Comparison of ENCODE assay signal across 7 cellular contexts in genomic region chr9:113244556-113244955, GRCh38. TPM values are rescaled to one million over a fixed set of nuclear protein-coding genes. Genes with fewer than 3 reads are reported as not detected.
"Had no signal": no experiment of that assay in that cellular context is flagged by ENCODE, and none has a peak within 500 bp of the region (broad histone marks: within the 10 kb centered on the region; RNA-seq: fewer than 3 reads in every experiment).

No MANE protein-coding gene starts in this region.

- H3K36me3 ChIP-seq: HAP-1 had no signal

- H3K4me3 ChIP-seq: GM23248, HAP-1, K562 had no signal

- H3K27ac ChIP-seq: GM23248 had no signal

- DNase-seq: GM23248, GOT3, H7, IMR-90 had no signal

- H3K9me3 ChIP-seq: HAP-1 had no signal

RNA-seq across cellular contexts. Expression of gene RNF183, which starts 58.6 kb away (rescaled TPM):
- total RNA-seq: GM23248, H4, H7, IMR-90 had no signal
